ENCODE assay signal across 8 cellular contexts in the genomic region with DNA sequence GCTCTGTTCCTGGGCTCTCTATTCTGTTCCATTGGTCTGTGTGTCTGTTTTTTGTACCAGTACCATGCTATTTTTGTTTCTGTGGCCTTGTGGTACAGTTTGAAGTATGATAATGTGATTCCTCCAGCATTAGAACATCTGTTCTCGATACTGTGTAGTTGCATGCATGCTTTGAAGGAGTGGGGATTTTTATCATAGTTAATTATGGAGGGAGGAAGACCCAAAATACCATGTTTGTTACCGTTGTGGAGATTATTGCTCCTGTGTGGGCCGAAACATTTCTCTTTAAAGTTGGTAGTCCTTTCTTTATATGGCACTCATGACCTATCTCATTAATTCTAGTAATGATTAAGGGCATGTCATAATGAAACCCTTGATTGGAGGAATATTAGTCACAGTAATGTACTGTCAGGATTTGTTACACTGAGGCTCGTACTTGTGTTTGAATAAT.
DNase-seq lines count a peak whose midpoint lies in the region; ATAC-seq, FAIRE-seq and TF ChIP-seq lines count a peak whose summit lies in the region.

No MANE protein-coding gene starts in this region.

- no peak for TF ChIP-seq POLR2A in heart left ventricle (IDR thresholded peaks at IDR 0.05)
- no peak for TF ChIP-seq POLR2A in adrenal gland (IDR thresholded peaks at IDR 0.05)

- TF ChIP-seq CTCF in heart left ventricle (IDR thresholded peaks at IDR 0.05) (no peak), adrenal gland (IDR thresholded peaks at IDR 0.05) (no peak)

- no peak overlapping the region for H3K4me3 ChIP-seq in heart left ventricle
- no peak overlapping the region for H3K4me3 ChIP-seq in adrenal gland

- H3K27me3 ChIP-seq in heart left ventricle (no peaks in the 10 kb centered on the region), adrenal gland (no peaks in the 10 kb centered on the region)

- DNase-seq in GM18507 (ENCODE audit: extremely low spot score, insufficient read length, low read depth) (peak; percentile 22), heart left ventricle (no peak), urothelium cell line (ENCODE audit: low spot score) (no peak), adrenal gland (no peak)
- no peak for DNase-seq in activated CD8-positive, alpha-beta memory T cell treated with anti-CD3 and anti-CD28 coated beads, Interleukin-2, amount 50 U/mL, for 4 hours
- DNase-seq in stimulated activated CD4-positive, alpha-beta T cell treated with anti-CD3 and anti-CD28 coated beads, Interleukin-2, amount 100 ng/mL, for 48 hours = no peak

- H3K27ac ChIP-seq in heart left ventricle = peak overlapping the region in 11 of 12 donors; percentile 44 to 89 (median 65)
- no peak overlapping the region for H3K27ac ChIP-seq in adrenal gland

- FAIRE-seq in GM18507 (lab: Jason Lieb, UNC) (peak; percentile 77), urothelium cell line (lab: Jason Lieb, UNC) (no peak)

- no peaks in the 10 kb centered on the region for H3K36me3 ChIP-seq in heart left ventricle
- no peaks in the 10 kb centered on the region for H3K36me3 ChIP-seq in adrenal gland (replicated peaks in 1 of 2)

- H3K9me3 ChIP-seq in heart left ventricle (peaks cover 0 to 7% (median 0%) of the 10 kb centered on the region in 12 donors), adrenal gland (replicated peaks in 1 of 3) (no peaks in the 10 kb centered on the region)

- H3K4me1 ChIP-seq in heart left ventricle = peaks cover 0 to 70% (median 45%) of the 10 kb centered on the region in 12 donors
- peaks cover 20 to 27% of the 10 kb centered on the region in 2 donors for H3K4me1 ChIP-seq in adrenal gland (replicated peaks in 1 of 2)

- intact Hi-C loops in heart left ventricle (cut with DNase I) = loop anchor here in 1 of 10 donors (5.0 kb wide), 1 partner anchor 447 kb away; no protein-coding TSS in a partner anchor
- intact Hi-C loops in adrenal gland (cut with DNase I) = no loop called here

- ATAC-seq in GM21447 (IDR thresholded peaks at IDR 0.05; ENCODE audit: unreplicated experiment) (peak; percentile 89), HG03457 (IDR thresholded peaks at IDR 0.05; ENCODE audit: unreplicated experiment) (peak; percentile 88), heart left ventricle (peak; percentile 41 to 76 (median 60))

- WGBS in heart left ventricle, 4 donors = 38 to 56% (median 49%) methylated on average over 4 of the region's 4 CpGs
- WGBS in adrenal gland, 4 donors = 42 to 56% (median 56%) methylated on average over 4 of the region's 4 CpGs

Comparison
In these comparisons a context has a peak if more than half of its experiments do, and no peak if none do; other contexts are left out.
1. H3K27ac ChIP-seq: peak in heart left ventricle (11 of 12); none in adrenal gland (0 of 5).
2. Peak in every context shown above with its lines, with median percentiles within 50 percentile points of each other: ATAC-seq.